Comparison of ENCODE assay signal across 1 cellular context in genomic region chr7:112071856-112072255, GRCh38.
TF ChIP-seq lines count a peak whose summit lies in the region.

No MANE protein-coding gene starts in this region.

TF ChIP-seq in SK-N-SH treated with all-trans-retinoic acid at 6 μM for 48 hours, 23 proteins besides CTCF, POLR2A, EP300 and RAD21 (continued from another document):
- TF ChIP-seq PPARA (CRISPR knock-in tag; IDR thresholded peaks at IDR 0.05; ENCODE audit: borderline replicate concordance) (no peak), RARB (CRISPR knock-in tag; IDR thresholded peaks at IDR 0.05) (no peak)
